ENCODE assay signal across 1 cellular context in genomic region chr3:143010024-143010423, GRCh38.
TF ChIP-seq lines count a peak whose summit lies in the region.

No MANE protein-coding gene starts in this region.

TF ChIP-seq in IMR-90, 13 proteins besides CTCF, POLR2A, EP300 and RAD21:
- TF ChIP-seq USF2 (IDR thresholded peaks at IDR 0.05; ENCODE audit: low read depth, low read length) (no peak), RCOR1 (IDR thresholded peaks at IDR 0.05; ENCODE audit: insufficient replicate concordance, low read length) (no peak), RFX5 (IDR thresholded peaks at IDR 0.05; ENCODE audit: low read depth, low read length) (no peak), MXI1 (IDR thresholded peaks at IDR 0.05; ENCODE audit: borderline replicate concordance, low read depth, low read length) (no peak)
